9 cellular contexts compared by ENCODE assay signal in genomic region chr1:42730988-42731387, GRCh38.
DNase-seq lines count a peak whose midpoint lies in the region; ATAC-seq and TF ChIP-seq lines count a peak whose summit lies in the region.
"Had no signal": no experiment of that assay in that cellular context is flagged by ENCODE, and none has a peak within 500 bp of the region (broad histone marks: within the 10 kb centered on the region; RNA-seq: fewer than 3 reads in every experiment).

No MANE protein-coding gene starts in this region.

- peak; percentile 18 for DNase-seq in SIG-M5 treated with dmso at 0.1 percent for 504 hours (lab: John Stamatoyannopoulos, UW; ENCODE audit: unreplicated experiment)
- DNase-seq in SIG-M5 (lab: John Stamatoyannopoulos, UW), result no peak
- DNase-seq in RWPE1 (ENCODE audit: low spot score), result peak; percentile 32
- peak; percentile 74 for DNase-seq in epithelial cell of esophagus (ENCODE audit: low read depth)
- peak; percentile 23 for DNase-seq in stimulated activated CD8-positive, alpha-beta memory T cell treated with anti-CD3 and anti-CD28 coated beads, Interleukin-4, amount 100 ng/mL, for 24 hours (ENCODE audit: low read depth)
- DNase-seq in OCI-M2 (lab: John Stamatoyannopoulos, UW; ENCODE audit: unreplicated experiment), result no peak
- DNase-seq in pons (ENCODE audit: low spot score), result no peak
- DNase-seq: BE2C had no signal

- CTCF ChIA-PET in RWPE1 (lab: Yijun Ruan, JAX), result interaction anchor here (0.6 to 0.7 kb wide), 2 partner anchors 152 to 153 kb away, joined by 3 to 5 read pairs; no protein-coding TSS in a partner anchor

- H3K4me3 ChIP-seq in epithelial cell of esophagus (ENCODE audit: low read length), result no peak overlapping the region

- no peak for ATAC-seq in GM21576 (IDR thresholded peaks at IDR 0.05; ENCODE audit: unreplicated experiment)

- no peak overlapping the region for H3K27ac ChIP-seq in RWPE1

- TF ChIP-seq CTCF in RWPE1 (conservative IDR thresholded peaks at IDR 0.05; ENCODE audit: low read depth), result no peak
- peak; percentile 43 for TF ChIP-seq CTCF in epithelial cell of esophagus (IDR thresholded peaks at IDR 0.05; ENCODE audit: insufficient read depth, low read depth, low read length, missing control alignments)

- POLR2A ChIA-PET in RWPE1 (lab: Yijun Ruan, JAX; ENCODE audit: low non-redundant PET), result no interaction called here

Comparison
In these comparisons a context has a peak if more than half of its experiments do, and no peak if none do; other contexts are left out.
1. DNase-seq: peak in SIG-M5 treated with dmso at 0.1 percent for 504 hours (single experiment), RWPE1 (single experiment), epithelial cell of esophagus (single experiment) and stimulated activated CD8-positive, alpha-beta memory T cell treated with anti-CD3 and anti-CD28 coated beads, Interleukin-4, amount 100 ng/mL, for 24 hours (single experiment); none in SIG-M5 (single experiment), OCI-M2 (single experiment) and pons (single experiment).